In genomic region chr7:123663200-123663599, GRCh38 we compare ENCODE assay signal across 2 cellular contexts.
TF ChIP-seq lines count a peak whose summit lies in the region.

No MANE protein-coding gene starts in this region.

TF ChIP-seq in GM23338, 12 proteins besides CTCF, POLR2A, EP300 and RAD21:
- TF ChIP-seq EZH2 (IDR thresholded peaks at IDR 0.05; ENCODE audit: low read depth, unreplicated experiment) (no peak), ZNF331 (CRISPR knock-in tag; IDR thresholded peaks at IDR 0.05; ENCODE audit: low read depth) (no peak), ZNF114 (CRISPR knock-in tag; IDR thresholded peaks at IDR 0.05) (no peak), ZNF462 (CRISPR knock-in tag; IDR thresholded peaks at IDR 0.05) (no peak), NANOG (IDR thresholded peaks at IDR 0.05; ENCODE audit: borderline replicate concordance) (no peak), CREB1 (CRISPR knock-in tag; IDR thresholded peaks at IDR 0.05; ENCODE audit: low read depth) (no peak), JUNB (IDR thresholded peaks at IDR 0.05; ENCODE audit: unreplicated experiment) (no peak), EZH2phosphoT487 (IDR thresholded peaks at IDR 0.05; ENCODE audit: unreplicated experiment) (no peak), STAT1 (IDR thresholded peaks at IDR 0.05; ENCODE audit: unreplicated experiment) (no peak), POLR2AphosphoS5 (IDR thresholded peaks at IDR 0.05; ENCODE audit: low read depth) (no peak)
- TF ChIP-seq, protein P1, sequence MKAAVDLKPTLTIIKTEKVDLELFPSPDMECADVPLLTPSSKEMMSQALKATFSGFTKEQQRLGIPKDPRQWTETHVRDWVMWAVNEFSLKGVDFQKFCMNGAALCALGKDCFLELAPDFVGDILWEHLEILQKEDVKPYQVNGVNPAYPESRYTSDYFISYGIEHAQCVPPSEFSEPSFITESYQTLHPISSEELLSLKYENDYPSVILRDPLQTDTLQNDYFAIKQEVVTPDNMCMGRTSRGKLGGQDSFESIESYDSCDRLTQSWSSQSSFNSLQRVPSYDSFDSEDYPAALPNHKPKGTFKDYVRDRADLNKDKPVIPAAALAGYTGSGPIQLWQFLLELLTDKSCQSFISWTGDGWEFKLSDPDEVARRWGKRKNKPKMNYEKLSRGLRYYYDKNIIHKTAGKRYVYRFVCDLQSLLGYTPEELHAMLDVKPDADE (IDR thresholded peaks at IDR 0.05): no peak
- TF ChIP-seq, protein P2, sequence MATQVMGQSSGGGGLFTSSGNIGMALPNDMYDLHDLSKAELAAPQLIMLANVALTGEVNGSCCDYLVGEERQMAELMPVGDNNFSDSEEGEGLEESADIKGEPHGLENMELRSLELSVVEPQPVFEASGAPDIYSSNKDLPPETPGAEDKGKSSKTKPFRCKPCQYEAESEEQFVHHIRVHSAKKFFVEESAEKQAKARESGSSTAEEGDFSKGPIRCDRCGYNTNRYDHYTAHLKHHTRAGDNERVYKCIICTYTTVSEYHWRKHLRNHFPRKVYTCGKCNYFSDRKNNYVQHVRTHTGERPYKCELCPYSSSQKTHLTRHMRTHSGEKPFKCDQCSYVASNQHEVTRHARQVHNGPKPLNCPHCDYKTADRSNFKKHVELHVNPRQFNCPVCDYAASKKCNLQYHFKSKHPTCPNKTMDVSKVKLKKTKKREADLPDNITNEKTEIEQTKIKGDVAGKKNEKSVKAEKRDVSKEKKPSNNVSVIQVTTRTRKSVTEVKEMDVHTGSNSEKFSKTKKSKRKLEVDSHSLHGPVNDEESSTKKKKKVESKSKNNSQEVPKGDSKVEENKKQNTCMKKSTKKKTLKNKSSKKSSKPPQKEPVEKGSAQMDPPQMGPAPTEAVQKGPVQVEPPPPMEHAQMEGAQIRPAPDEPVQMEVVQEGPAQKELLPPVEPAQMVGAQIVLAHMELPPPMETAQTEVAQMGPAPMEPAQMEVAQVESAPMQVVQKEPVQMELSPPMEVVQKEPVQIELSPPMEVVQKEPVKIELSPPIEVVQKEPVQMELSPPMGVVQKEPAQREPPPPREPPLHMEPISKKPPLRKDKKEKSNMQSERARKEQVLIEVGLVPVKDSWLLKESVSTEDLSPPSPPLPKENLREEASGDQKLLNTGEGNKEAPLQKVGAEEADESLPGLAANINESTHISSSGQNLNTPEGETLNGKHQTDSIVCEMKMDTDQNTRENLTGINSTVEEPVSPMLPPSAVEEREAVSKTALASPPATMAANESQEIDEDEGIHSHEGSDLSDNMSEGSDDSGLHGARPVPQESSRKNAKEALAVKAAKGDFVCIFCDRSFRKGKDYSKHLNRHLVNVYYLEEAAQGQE (IDR thresholded peaks at IDR 0.05; ENCODE audit: unreplicated experiment): no peak

TF ChIP-seq in H1, 55 proteins besides CTCF, POLR2A, EP300 and RAD21:
- TF ChIP-seq SP1 (IDR thresholded peaks at IDR 0.05; ENCODE audit: low read depth, low read length) (no peak), CBX5 (IDR thresholded peaks at IDR 0.05; ENCODE audit: low read depth, low read length) (no peak), PHF8 (conservative IDR thresholded peaks at IDR 0.05; ENCODE audit: low read depth, low read length) (no peak), EZH2 (IDR thresholded peaks at IDR 0.05; ENCODE audit: low read depth, low read length, severe bottlenecking) (no peak), GTF2F1 (IDR thresholded peaks at IDR 0.05; ENCODE audit: borderline replicate concordance, low read depth, low read length) (no peak), ASH2L (IDR thresholded peaks at IDR 0.05; ENCODE audit: low read length) (no peak), SRF (IDR thresholded peaks at IDR 0.05; ENCODE audit: low read depth, low read length) (no peak), KDM1A (IDR thresholded peaks at IDR 0.05; ENCODE audit: borderline replicate concordance, low read length) (no peak), CHD2 (IDR thresholded peaks at IDR 0.05; ENCODE audit: low read length) (no peak), USF2 (IDR thresholded peaks at IDR 0.05; ENCODE audit: low read length) (no peak), MAFK (IDR thresholded peaks at IDR 0.05; ENCODE audit: low read depth, low read length) (no peak)
TF ChIP-seq in H1: peak in this region for 0.
